ENCODE assay signal across 1 cellular context in genomic region chr2:128281852-128282245, GRCh38.
TF ChIP-seq lines count a peak whose summit lies in the region.

No MANE protein-coding gene starts in this region.

TF ChIP-seq in liver, 16 proteins besides CTCF, POLR2A, EP300 and RAD21 (continued from another document):
- TF ChIP-seq NR2F2 (IDR thresholded peaks at IDR 0.05), result no peak
- no peak for TF ChIP-seq JUND (IDR thresholded peaks at IDR 0.05)
- TF ChIP-seq FOXA2 (IDR thresholded peaks at IDR 0.05), result no peak
- no peak for TF ChIP-seq ZBTB33 (IDR thresholded peaks at IDR 0.05)
- no peak for TF ChIP-seq HNF4A (conservative IDR thresholded peaks at IDR 0.05)
- TF ChIP-seq MAX (IDR thresholded peaks at IDR 0.05), result no peak
TF ChIP-seq in liver: peak in this region for 0.
